17 cellular contexts compared by ENCODE assay signal in the genomic region with DNA sequence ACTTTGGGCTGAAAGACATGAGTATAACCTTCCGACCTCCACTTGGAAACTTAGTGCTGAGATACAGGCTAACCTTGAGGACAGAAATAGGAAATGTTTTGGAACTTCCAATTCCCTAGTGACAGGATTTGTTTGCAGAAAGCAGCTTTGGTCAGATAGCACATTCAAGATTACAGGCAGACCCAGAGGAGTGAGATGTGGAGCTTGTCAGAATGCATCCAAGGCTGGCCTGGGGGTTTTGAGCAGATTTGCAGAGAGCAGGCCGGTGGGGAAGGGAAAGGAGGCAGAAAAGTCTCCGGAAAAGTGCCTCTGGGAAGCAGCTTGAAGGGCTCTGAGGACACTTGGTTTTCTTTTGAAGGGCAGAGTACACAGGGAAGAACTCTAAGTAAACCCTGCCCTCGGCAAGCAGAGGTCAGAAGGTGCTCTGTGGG.
DNase-seq lines count a peak whose midpoint lies in the region; ATAC-seq, FAIRE-seq and TF ChIP-seq lines count a peak whose summit lies in the region.
"Had no signal": no experiment of that assay in that cellular context is flagged by ENCODE, and none has a peak within 500 bp of the region (broad histone marks: within the 10 kb centered on the region; RNA-seq: fewer than 3 reads in every experiment).

No MANE protein-coding gene starts in this region.

- H3K36me3 ChIP-seq in adrenal gland (replicated peaks in 1 of 2) (no peaks in the 10 kb centered on the region), right atrium auricular region (no peaks in the 10 kb centered on the region)
- H3K36me3 ChIP-seq: SJCRH30 had no signal

- DNase-seq in GM18507 (ENCODE audit: extremely low spot score, insufficient read length, low read depth) (no peak), adrenal gland (peak in 1 of 7 donors; percentile 51), right atrium auricular region (ENCODE audit: low spot score) (no peak), DMS153 (lab: John Stamatoyannopoulos, UW) (no peak)
- DNase-seq: ACHN; activated CD8-positive, alpha-beta memory T cell treated with anti-CD3 and anti-CD28 coated beads, Interleukin-2, amount 50 U/mL, for 4 hours; CD8-positive, alpha-beta T cell; KBM-7; NCI-H1105 treated with DMSO at 0.1 percent for 48 hours; NCI-H2227 treated with DMSO at 0.1 percent for 48 hours; SJCRH30; stimulated activated CD4-positive, alpha-beta T cell treated with anti-CD3 and anti-CD28 coated beads, Interleukin-2, amount 100 ng/mL, for 24 hours had no signal

- no peaks in the 10 kb centered on the region for H3K9me3 ChIP-seq in adrenal gland (replicated peaks in 1 of 3)
- no peaks in the 10 kb centered on the region for H3K9me3 ChIP-seq in right atrium auricular region
- H3K9me3 ChIP-seq: SJCRH30 had no signal

- H3K4me1 ChIP-seq in adrenal gland (replicated peaks in 1 of 2) = peaks cover 55 to 88% of the 10 kb centered on the region in 2 donors
- peaks cover 0 to 63% of the 10 kb centered on the region in 2 donors for H3K4me1 ChIP-seq in right atrium auricular region
- H3K4me1 ChIP-seq: SJCRH30 had no signal

- intact Hi-C loops in adrenal gland (cut with DNase I) = no loop called here

- WGBS in adrenal gland, 4 donors = 18 to 28% (median 24%) methylated on average over 4 of the region's 4 CpGs

- H3K4me3 ChIP-seq in adrenal gland (no peak overlapping the region), right atrium auricular region (no peak overlapping the region), skin epidermis (no peak overlapping the region)
- H3K4me3 ChIP-seq: SJCRH30 had no signal

- TF ChIP-seq CTCF in adrenal gland (IDR thresholded peaks at IDR 0.05) = no peak
- no peak for TF ChIP-seq CTCF in right atrium auricular region (IDR thresholded peaks at IDR 0.05)

- H3K27me3 ChIP-seq in adrenal gland = no peaks in the 10 kb centered on the region
- H3K27me3 ChIP-seq in right atrium auricular region = no peaks in the 10 kb centered on the region
- H3K27me3 ChIP-seq: SJCRH30 had no signal

- ATAC-seq in HG03039 (IDR thresholded peaks at IDR 0.05; ENCODE audit: unreplicated experiment) (no peak), HG03565 (IDR thresholded peaks at IDR 0.05; ENCODE audit: unreplicated experiment) (no peak), GM21381 (IDR thresholded peaks at IDR 0.05; ENCODE audit: unreplicated experiment) (no peak)
- ATAC-seq: CD8-positive, alpha-beta T cell; natural killer cell treated with Interleukin-12 subunit alpha and Interleukin-12 subunit beta and Interleukin-15 and Interleukin-18, amount 100 ng/mL, for 72 hours had no signal

- TF ChIP-seq POLR2A in adrenal gland (IDR thresholded peaks at IDR 0.05) = no peak

- H3K27ac ChIP-seq in adrenal gland (peak overlapping the region in 4 of 5 donors; percentile 5 to 83 (median 68)), right atrium auricular region (peak overlapping the region; percentile 45 to 47), skin epidermis (peak overlapping the region in 18 of 21 experiments; percentile 13 to 77 (median 55))
- H3K27ac ChIP-seq: SJCRH30 had no signal

- FAIRE-seq in GM18507 (lab: Jason Lieb, UNC) = peak; percentile 41
